In the genomic region with DNA sequence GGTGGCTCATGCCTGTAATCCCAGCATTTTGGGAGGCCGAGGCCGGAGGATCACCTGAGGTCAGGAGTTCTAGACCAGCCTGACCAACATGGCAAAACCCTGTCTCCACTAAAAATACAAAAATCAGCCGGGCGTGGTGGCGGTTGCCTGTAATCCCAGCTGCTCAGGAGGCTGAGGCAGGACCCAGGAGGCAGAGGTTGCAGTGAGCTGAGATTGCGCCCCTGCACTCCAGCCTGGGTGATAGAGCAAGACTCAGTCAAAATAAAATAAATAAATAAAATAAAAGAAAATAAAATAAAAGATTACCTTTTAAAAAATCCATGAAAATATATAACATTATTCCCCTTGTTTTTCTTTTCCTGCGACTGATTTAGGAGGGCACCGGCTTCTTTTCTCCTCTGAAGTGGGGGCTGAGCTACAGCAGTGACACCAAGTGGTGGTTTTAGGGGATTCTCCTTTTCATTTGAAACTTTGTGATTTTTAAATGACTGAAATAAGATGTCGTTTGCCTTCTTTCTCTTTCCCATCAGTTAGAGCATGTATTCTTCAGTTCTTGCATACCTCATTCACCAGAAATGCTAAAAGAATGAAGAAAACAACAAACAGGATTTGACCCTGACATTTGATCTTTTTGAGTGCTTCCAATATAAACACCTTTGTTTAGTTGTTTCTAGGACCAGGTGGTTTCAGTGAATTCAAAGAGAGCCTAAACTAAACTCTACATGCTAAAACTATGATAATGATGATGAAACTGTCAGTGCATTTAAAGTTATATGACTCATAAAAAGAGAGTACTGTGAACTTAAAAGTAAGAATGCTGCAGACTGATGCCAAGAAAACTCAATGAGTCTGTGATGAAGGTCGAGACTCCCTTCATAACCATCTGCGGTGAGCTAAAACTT, we compare ENCODE assay signal across 8 cellular contexts. TPM values are rescaled to one million over a fixed set of nuclear protein-coding genes. Genes with fewer than 3 reads are reported as not detected.
DNase-seq lines count a peak whose midpoint lies in the region; ATAC-seq and TF ChIP-seq lines count a peak whose summit lies in the region.

No MANE protein-coding gene starts in this region.

- no peak overlapping the region for H3K4me3 ChIP-seq in brain microvascular endothelial cell (ENCODE audit: low read depth, low read length)
- no peak overlapping the region for H3K4me3 ChIP-seq in lower lobe of right lung

- in situ Hi-C loops in brain microvascular endothelial cell (cut with HindIII; ENCODE audit: low pct_ligation_motif_present, low sequenced_read_pairs), result no loop called here

- peak; percentile 4 for DNase-seq in activated CD8-positive, alpha-beta T cell treated with anti-CD3 and anti-CD28 coated beads for 36 hours
- DNase-seq in activated CD8-positive, alpha-beta T cell treated with anti-CD3 and anti-CD28 coated beads, Interleukin-2, amount 10 ng/mL, durations not matched to agents 7 days and 5 days, result no peak
- DNase-seq in NCI-H128 (lab: John Stamatoyannopoulos, UW; ENCODE audit: unreplicated experiment), result peak; percentile 31
- DNase-seq in brain microvascular endothelial cell, result peak; percentile 80
- no peak for DNase-seq in lower lobe of right lung

- H3K27me3 Mint-ChIP-seq in activated CD8-positive, alpha-beta T cell treated with anti-CD3 and anti-CD28 coated beads for 36 hours, result peaks cover 11% of the 10 kb centered on the region
- no peaks in the 10 kb centered on the region for H3K27me3 Mint-ChIP-seq in activated CD8-positive, alpha-beta T cell treated with anti-CD3 and anti-CD28 coated beads, Interleukin-2, amount 10 ng/mL, durations not matched to agents 7 days and 5 days (ENCODE audit: low read depth)

- no peaks in the 10 kb centered on the region for H3K9me3 ChIP-seq in lower lobe of right lung

- TF ChIP-seq CTCF in activated CD8-positive, alpha-beta T cell treated with anti-CD3 and anti-CD28 coated beads for 36 hours (IDR thresholded peaks at IDR 0.05), result peak; percentile 39
- TF ChIP-seq CTCF in brain microvascular endothelial cell (IDR thresholded peaks at IDR 0.05; ENCODE audit: low read depth, low read length, missing control alignments) (peak; percentile 64), lower lobe of right lung (IDR thresholded peaks at IDR 0.05) (peak; percentile 36)

- intact Hi-C loops in activated CD8-positive, alpha-beta T cell treated with anti-CD3 and anti-CD28 coated beads for 36 hours (cut with micrococcal nuclease), result loop anchor here (5.0 kb wide), 1 partner anchor 162 kb away; a partner anchor contains a TSS
- intact Hi-C loops in lower lobe of right lung (cut with DNase I), result no loop called here

- H3K36me3 ChIP-seq in brain microvascular endothelial cell (replicated peaks) (no peaks in the 10 kb centered on the region), lower lobe of right lung (no peaks in the 10 kb centered on the region)

- POLR2A ChIA-PET in activated CD8-positive, alpha-beta T cell treated with anti-CD3 and anti-CD28 coated beads for 36 hours (lab: Charles Lee), result no interaction called here
- POLR2A ChIA-PET in activated CD8-positive, alpha-beta T cell treated with anti-CD3 and anti-CD28 coated beads, Interleukin-2, amount 10 ng/mL, durations not matched to agents 7 days and 5 days (lab: Charles Lee), result no interaction called here

- H3K27ac ChIP-seq in brain microvascular endothelial cell, result peak overlapping the region; percentile 70
- no peak overlapping the region for H3K27ac ChIP-seq in lower lobe of right lung

- no peaks in the 10 kb centered on the region for H3K27me3 ChIP-seq in brain microvascular endothelial cell (replicated peaks)
- peaks cover 1% of the 10 kb centered on the region for H3K27me3 ChIP-seq in lower lobe of right lung (ENCODE audit: low read depth)

- H3K4me1 Mint-ChIP-seq in activated CD8-positive, alpha-beta T cell treated with anti-CD3 and anti-CD28 coated beads for 36 hours (ENCODE audit: low read depth), result no peaks in the 10 kb centered on the region
- no peaks in the 10 kb centered on the region for H3K4me1 Mint-ChIP-seq in activated CD8-positive, alpha-beta T cell treated with anti-CD3 and anti-CD28 coated beads, Interleukin-2, amount 10 ng/mL, durations not matched to agents 7 days and 5 days (ENCODE audit: low read depth)

- CTCF ChIA-PET in activated CD8-positive, alpha-beta T cell treated with anti-CD3 and anti-CD28 coated beads for 36 hours (lab: Charles Lee), result interaction anchor here (0.8 to 4.7 kb wide), 2 partner anchors 33 to 164 kb away, joined by 3 to 30 read pairs; a partner anchor contains a TSS
- CTCF ChIA-PET in activated CD8-positive, alpha-beta T cell treated with anti-CD3 and anti-CD28 coated beads, Interleukin-2, amount 10 ng/mL, durations not matched to agents 7 days and 5 days (lab: Charles Lee), result interaction anchor here (2.2 kb wide), 1 partner anchor 163 kb away, joined by 14 read pairs; a partner anchor contains a TSS

- no peak overlapping the region for H3K27ac Mint-ChIP-seq in activated CD8-positive, alpha-beta T cell treated with anti-CD3 and anti-CD28 coated beads for 36 hours
- no peak overlapping the region for H3K27ac Mint-ChIP-seq in activated CD8-positive, alpha-beta T cell treated with anti-CD3 and anti-CD28 coated beads, Interleukin-2, amount 10 ng/mL, durations not matched to agents 7 days and 5 days

- no peak overlapping the region for H3K4me3 Mint-ChIP-seq in activated CD8-positive, alpha-beta T cell treated with anti-CD3 and anti-CD28 coated beads for 36 hours
- H3K4me3 Mint-ChIP-seq in activated CD8-positive, alpha-beta T cell treated with anti-CD3 and anti-CD28 coated beads, Interleukin-2, amount 10 ng/mL, durations not matched to agents 7 days and 5 days, result no peak overlapping the region

- no peaks in the 10 kb centered on the region for H3K36me3 Mint-ChIP-seq in activated CD8-positive, alpha-beta T cell treated with anti-CD3 and anti-CD28 coated beads for 36 hours (ENCODE audit: low read depth)
- no peaks in the 10 kb centered on the region for H3K36me3 Mint-ChIP-seq in activated CD8-positive, alpha-beta T cell treated with anti-CD3 and anti-CD28 coated beads, Interleukin-2, amount 10 ng/mL, durations not matched to agents 7 days and 5 days (ENCODE audit: low read depth)

- no peak for ATAC-seq in activated CD8-positive, alpha-beta T cell treated with anti-CD3 and anti-CD28 coated beads for 36 hours
- no peak for ATAC-seq in activated CD8-positive, alpha-beta T cell treated with anti-CD3 and anti-CD28 coated beads, Interleukin-2, amount 10 ng/mL, durations not matched to agents 7 days and 5 days
- peak in 1 of 2 donors; percentile 57 for ATAC-seq in lower lobe of right lung
- ATAC-seq in HG03097 (IDR thresholded peaks at IDR 0.05; ENCODE audit: low FRiP score, unreplicated experiment), result no peak
- no peak for ATAC-seq in GM18907 (IDR thresholded peaks at IDR 0.05; ENCODE audit: unreplicated experiment)
- no peak for ATAC-seq in HG03135 (IDR thresholded peaks at IDR 0.05; ENCODE audit: unreplicated experiment)

- no peaks in the 10 kb centered on the region for H3K4me1 ChIP-seq in lower lobe of right lung

- H3K9me3 Mint-ChIP-seq in activated CD8-positive, alpha-beta T cell treated with anti-CD3 and anti-CD28 coated beads for 36 hours, result no peaks in the 10 kb centered on the region
- no peaks in the 10 kb centered on the region for H3K9me3 Mint-ChIP-seq in activated CD8-positive, alpha-beta T cell treated with anti-CD3 and anti-CD28 coated beads, Interleukin-2, amount 10 ng/mL, durations not matched to agents 7 days and 5 days (ENCODE audit: insufficient read depth)

RNA-seq across cellular contexts. Expression of a gene that starts 22.6 kb away (rescaled TPM):
- under 1 TPM; 0.13 to 0.23 TPM for total RNA-seq in activated CD8-positive, alpha-beta T cell treated with anti-CD3 and anti-CD28 coated beads for 36 hours
- total RNA-seq in activated CD8-positive, alpha-beta T cell treated with anti-CD3 and anti-CD28 coated beads, Interleukin-2, amount 10 ng/mL, durations not matched to agents 7 days and 5 days, result not detected
- total RNA-seq in lower lobe of right lung, result 3.0 TPM

Comparison
In these comparisons a context has a peak if more than half of its experiments do, and no peak if none do; other contexts are left out.
1. DNase-seq: peak in activated CD8-positive, alpha-beta T cell treated with anti-CD3 and anti-CD28 coated beads for 36 hours (single experiment), NCI-H128 (single experiment) and brain microvascular endothelial cell (single experiment); none in activated CD8-positive, alpha-beta T cell treated with anti-CD3 and anti-CD28 coated beads, Interleukin-2, amount 10 ng/mL, durations not matched to agents 7 days and 5 days (single experiment) and lower lobe of right lung (single experiment).
2. Peak in every context shown above with its lines, with median percentiles within 50 percentile points of each other: CTCF ChIP-seq.